ENCODE assay signal across 14 cellular contexts in genomic region chr3:23797490-23797889, GRCh38.
DNase-seq lines count a peak whose midpoint lies in the region; ATAC-seq and TF ChIP-seq lines count a peak whose summit lies in the region.
"Had no signal": no experiment of that assay in that cellular context is flagged by ENCODE, and none has a peak within 500 bp of the region (broad histone marks: within the 10 kb centered on the region; RNA-seq: fewer than 3 reads in every experiment).

No MANE protein-coding gene starts in this region.

- TF ChIP-seq CTCF in GM12864 (IDR thresholded peaks at IDR 0.05; ENCODE audit: low read depth, low read length, missing control alignments), result no peak

- no peak overlapping the region for H3K4me3 ChIP-seq in GM12864 (ENCODE audit: low read depth, low read length)
- H3K4me3 ChIP-seq: PC-9, thoracic aorta had no signal

- DNase-seq in GM12864 (ENCODE audit: low read depth) (peak; percentile 49), amygdala (lab: John Stamatoyannopoulos, UW) (no peak), NCI-H1105 treated with DMSO at 0.1 percent for 48 hours (lab: John Stamatoyannopoulos, UW) (no peak), GM19238 (ENCODE audit: insufficient read length, low spot score) (no peak), COR-L47 (lab: John Stamatoyannopoulos, UW) (no peak)
- DNase-seq: amniotic stem cell, BE2C, naive B cell, NCI-H146, PC-9 had no signal

- ATAC-seq in GM19035 (IDR thresholded peaks at IDR 0.05; ENCODE audit: unreplicated experiment), result peak; percentile 69
- peak; percentile 77 for ATAC-seq in HG02759 (IDR thresholded peaks at IDR 0.05; ENCODE audit: unreplicated experiment)
- peak; percentile 80 for ATAC-seq in HG03571 (IDR thresholded peaks at IDR 0.05; ENCODE audit: unreplicated experiment)
